Comparison of ENCODE assay signal across 8 cellular contexts in genomic region chr12:116599285-116600122, GRCh38.
DNase-seq lines count a peak whose midpoint lies in the region; ATAC-seq lines count a peak whose summit lies in the region.

No MANE protein-coding gene starts in this region.

- ATAC-seq in memory B cell (ENCODE audit: low read depth) (peak; percentile 81), HG03342 (IDR thresholded peaks at IDR 0.05; ENCODE audit: unreplicated experiment) (no peak), HG02623 (IDR thresholded peaks at IDR 0.05; ENCODE audit: unreplicated experiment) (no peak)

- no peak overlapping the region for H3K27ac ChIP-seq in effector memory CD4-positive, alpha-beta T cell (ENCODE audit: insufficient read depth, low read length, poor library complexity, severe bottlenecking)

- H3K4me1 ChIP-seq in ES-I3 (ENCODE audit: insufficient read depth, low read length), result peaks cover 29% of the 10 kb centered on the region
- H3K4me1 ChIP-seq in effector memory CD4-positive, alpha-beta T cell (ENCODE audit: control insufficient read depth, insufficient read depth, low read length, poor library complexity, severe bottlenecking), result peaks cover 10% of the 10 kb centered on the region

- H3K36me3 ChIP-seq in ES-I3 (ENCODE audit: insufficient read depth, low read length), result no peaks in the 10 kb centered on the region; the same call in 1 of the 2 replicates
- H3K36me3 ChIP-seq in effector memory CD4-positive, alpha-beta T cell (ENCODE audit: control insufficient read depth, insufficient read depth, low read length), result no peaks in the 10 kb centered on the region

- H3K4me3 Mint-ChIP-seq in memory B cell, result peak overlapping the region; percentile 29

- peaks cover 18% of the 10 kb centered on the region for H3K4me1 Mint-ChIP-seq in memory B cell

- H3K27me3 ChIP-seq in effector memory CD4-positive, alpha-beta T cell (replicated peaks; ENCODE audit: control insufficient read depth, insufficient read depth, low read length, poor library complexity, severe bottlenecking), result no peaks in the 10 kb centered on the region

- H3K9me3 Mint-ChIP-seq in memory B cell, result peaks cover 4% of the 10 kb centered on the region

- DNase-seq in Kasumi-1 (lab: John Stamatoyannopoulos, UW) (peak; percentile 25 to 54), memory B cell (ENCODE audit: low spot score in 2 of 2) (peak; percentile 66 to 70)
- peak; percentile 9 to 44 for DNase-seq in activated CD8-positive, alpha-beta memory T cell treated with anti-CD3 and anti-CD28 coated beads for 1 hour (ENCODE audit: extremely low read depth in 1 of 2, low read depth in 1 of 2)
- DNase-seq in effector memory CD4-positive, alpha-beta T cell, result peak; percentile 7 to 23 (median 9)
- peak; percentile 33 to 44 (median 35) for DNase-seq in stimulated activated CD4-positive, alpha-beta T cell treated with anti-CD3 and anti-CD28 coated beads, TNF-alpha, amount 100 ng/mL, for 4 hours (ENCODE audit: low read depth in 3 of 3)

- H3K9ac ChIP-seq in ES-I3 (ENCODE audit: low read depth, low read length), result peak overlapping the region; percentile 29

- H3K4me3 ChIP-seq in effector memory CD4-positive, alpha-beta T cell (ENCODE audit: insufficient read depth, low read depth, low read length, poor library complexity, severe bottlenecking), result no peak overlapping the region

- no peaks in the 10 kb centered on the region for H3K27me3 Mint-ChIP-seq in memory B cell

- peak overlapping the region; percentile 85 for H3K27ac Mint-ChIP-seq in memory B cell

- no peaks in the 10 kb centered on the region for H3K36me3 Mint-ChIP-seq in memory B cell

- H3K9me3 ChIP-seq in ES-I3 (ENCODE audit: control insufficient read depth, insufficient read depth, low read length), result no peaks in the 10 kb centered on the region
- H3K9me3 ChIP-seq in effector memory CD4-positive, alpha-beta T cell (ENCODE audit: control insufficient read depth, low read length), result no peaks in the 10 kb centered on the region

Comparison
In these comparisons a context has a peak if more than half of its experiments do, and no peak if none do; other contexts are left out.
1. DNase-seq: peak in every context shown above with its lines; median percentile 68 in memory B cell; 40 in Kasumi-1; 35 in stimulated activated CD4-positive, alpha-beta T cell treated with anti-CD3 and anti-CD28 coated beads, TNF-alpha, amount 100 ng/mL, for 4 hours; 26 in activated CD8-positive, alpha-beta memory T cell treated with anti-CD3 and anti-CD28 coated beads for 1 hour; 9 in effector memory CD4-positive, alpha-beta T cell.